Comparison of ENCODE assay signal across 4 cellular contexts in genomic region chr11:90053545-90053944, GRCh38. TPM values are rescaled to one million over a fixed set of nuclear protein-coding genes. Genes with fewer than 3 reads are reported as not detected.
"Had no signal": no experiment of that assay in that cellular context is flagged by ENCODE, and none has a peak within 500 bp of the region (broad histone marks: within the 10 kb centered on the region; RNA-seq: fewer than 3 reads in every experiment).

No MANE protein-coding gene starts in this region.

RNA-seq across cellular contexts. Expression of gene TRIM49C, which starts 22.6 kb away (rescaled TPM):
- total RNA-seq: LHCN-M2, M059J, MCF 10A, NCI-H460 had no signal

RNA-seq across cellular contexts. Expression of gene UBTFL1, which starts 32.2 kb away (rescaled TPM):
- total RNA-seq: LHCN-M2, M059J, MCF 10A, NCI-H460 had no signal
